ENCODE assay signal across 28 cellular contexts in the genomic region with DNA sequence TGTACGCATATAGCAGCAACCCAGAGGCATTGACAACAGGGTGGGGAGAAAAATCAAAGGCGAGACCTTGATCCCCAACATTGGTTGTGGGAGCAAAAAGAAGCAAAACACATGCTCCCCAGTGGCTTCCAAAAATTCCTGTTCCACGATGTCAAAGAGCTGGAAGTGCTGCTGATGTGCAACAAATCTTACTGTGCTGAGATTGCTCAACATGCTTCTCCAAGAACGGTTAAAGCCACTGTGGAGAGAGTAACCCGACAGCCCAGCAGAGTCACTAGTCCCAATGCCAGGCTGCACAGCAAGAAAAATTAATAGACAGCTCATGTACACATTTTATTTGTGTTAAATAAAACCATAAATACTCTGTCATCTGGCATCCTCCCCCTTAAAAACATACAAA.
DNase-seq lines count a peak whose midpoint lies in the region; ATAC-seq and TF ChIP-seq lines count a peak whose summit lies in the region.
"Had no signal": no experiment of that assay in that cellular context is flagged by ENCODE, and none has a peak within 500 bp of the region (broad histone marks: within the 10 kb centered on the region; RNA-seq: fewer than 3 reads in every experiment).

No MANE protein-coding gene starts in this region.

- H3K27me3 Mint-ChIP-seq in activated CD8-positive, alpha-beta T cell treated with anti-CD3 and anti-CD28 coated beads, Interleukin-2, amount 10 ng/mL, durations not matched to agents 7 days and 5 days (ENCODE audit: low read depth): peaks cover 10% of the 10 kb centered on the region
- H3K27me3 Mint-ChIP-seq in CD4-positive, alpha-beta memory T cell: peaks cover 5 to 9% of the 10 kb centered on the region in 2 donors
- H3K27me3 Mint-ChIP-seq: type B pancreatic cell had no signal

- in situ Hi-C loops in mammary epithelial cell (cut with MboI; ENCODE audit: low sequenced_read_pairs in 2 of 2): no loop called here

- H4K20me1 ChIP-seq in osteoblast (ENCODE audit: insufficient read depth, low read length) (no peaks in the 10 kb centered on the region), mammary epithelial cell (ENCODE audit: insufficient read depth, low read length) (no peaks in the 10 kb centered on the region)

- H3K27ac Mint-ChIP-seq in activated CD8-positive, alpha-beta T cell treated with anti-CD3 and anti-CD28 coated beads, Interleukin-2, amount 10 ng/mL, durations not matched to agents 7 days and 5 days: no peak overlapping the region
- H3K27ac Mint-ChIP-seq in CD4-positive, alpha-beta memory T cell: no peak overlapping the region
- H3K27ac Mint-ChIP-seq: CD4-positive, alpha-beta T cell; endodermal cell; type B pancreatic cell had no signal

- peaks cover 40% of the 10 kb centered on the region for H3K4me1 ChIP-seq in osteoblast (ENCODE audit: insufficient read depth, low read length)
- H3K4me1 ChIP-seq in mammary epithelial cell (ENCODE audit: insufficient read depth, low read length): peaks cover 27% of the 10 kb centered on the region
- no peaks in the 10 kb centered on the region for H3K4me1 ChIP-seq in CD4-positive, alpha-beta memory T cell (ENCODE audit: insufficient read depth, low read length)
- H3K4me1 ChIP-seq: adrenal gland, prostate gland had no signal

- H3K9ac ChIP-seq in mammary epithelial cell (ENCODE audit: insufficient read depth, low read length): no peak overlapping the region

- H3K4me2 ChIP-seq in osteoblast (ENCODE audit: insufficient read depth, low read length) (no peak overlapping the region), mammary epithelial cell (ENCODE audit: insufficient read depth, low read depth, low read length) (no peak overlapping the region)

- H2AFZ ChIP-seq in osteoblast (ENCODE audit: low read length) (no peak overlapping the region), mammary epithelial cell (ENCODE audit: low read depth, low read length) (no peak overlapping the region)

- H3K4me3 Mint-ChIP-seq in activated CD8-positive, alpha-beta T cell treated with anti-CD3 and anti-CD28 coated beads, Interleukin-2, amount 10 ng/mL, durations not matched to agents 7 days and 5 days: no peak overlapping the region
- H3K4me3 Mint-ChIP-seq in CD4-positive, alpha-beta memory T cell: no peak overlapping the region
- H3K4me3 Mint-ChIP-seq: CD4-positive, alpha-beta T cell; endodermal cell; type B pancreatic cell had no signal

- WGBS in mammary epithelial cell (ENCODE audit: low coverage, missing lambda C conversion rate): 83% methylated on average over 5 of the region's 5 CpGs

- BruUV-seq in mammary epithelial cell (replicated peaks; lab: Mats Ljungman, UMichigan): no TSS peak

- H3K27ac ChIP-seq in osteoblast (ENCODE audit: low read depth, low read length) (peak overlapping the region; percentile 74), mammary epithelial cell (ENCODE audit: insufficient read depth, low read depth, low read length) (no peak overlapping the region)
- no peak overlapping the region for H3K27ac ChIP-seq in CD4-positive, alpha-beta memory T cell (ENCODE audit: low read depth, low read length)
- H3K27ac ChIP-seq: adrenal gland, cardiac muscle cell had no signal

- ATAC-seq in activated CD8-positive, alpha-beta T cell treated with anti-CD3 and anti-CD28 coated beads, Interleukin-2, amount 10 ng/mL, durations not matched to agents 7 days and 5 days: no peak
- ATAC-seq: heart right ventricle, left colon had no signal

- H3K36me3 ChIP-seq in osteoblast (ENCODE audit: insufficient read depth, low read length): no peaks in the 10 kb centered on the region
- H3K36me3 ChIP-seq in mammary epithelial cell (ENCODE audit: insufficient read depth, low read length): no peaks in the 10 kb centered on the region
- no peaks in the 10 kb centered on the region for H3K36me3 ChIP-seq in CD4-positive, alpha-beta memory T cell (ENCODE audit: insufficient read depth, low read length)
- H3K36me3 ChIP-seq: adrenal gland, cardiac muscle cell, heart right ventricle, prostate gland had no signal

- H3K79me2 ChIP-seq in osteoblast (ENCODE audit: insufficient read depth, low read length) (no peaks in the 10 kb centered on the region), mammary epithelial cell (ENCODE audit: insufficient read depth, low read length) (no peaks in the 10 kb centered on the region)

- peak; percentile 34 for DNase-seq in EL
- DNase-seq in LHCN-M2 (ENCODE audit: low read depth): peak; percentile 43
- DNase-seq in epithelial cell of esophagus (ENCODE audit: low read depth): peak; percentile 16
- peak; percentile 45 for DNase-seq in osteoblast (ENCODE audit: insufficient read length, low spot score, missing footprints)
- DNase-seq in activated CD8-positive, alpha-beta T cell treated with anti-CD3 and anti-CD28 coated beads, Interleukin-2, amount 10 ng/mL, durations not matched to agents 7 days and 5 days: no peak
- no peak for DNase-seq in mammary epithelial cell
- no peak for DNase-seq in NCI-H1694 treated with DMSO at 0.1 percent for 48 hours (lab: John Stamatoyannopoulos, UW)
- no peak for DNase-seq in CD4-positive, alpha-beta memory T cell
- DNase-seq: activated CD4-positive, alpha-beta T cell treated with anti-CD3 and anti-CD28 coated beads, Interleukin-2, amount 50 U/mL, for 48 hours; activated CD4-positive, CD25-positive, alpha-beta regulatory T cell; activated T-cell treated with anti-CD3 and anti-CD28 coated beads for 4 hours; adrenal gland; CD4-positive, alpha-beta T cell; cortex of kidney; endodermal cell; GF-D8; heart right ventricle; Karpas-422; left colon; mesendoderm; NCI-H1092 treated with DMSO at 0.1 percent for 48 hours; NCI-H2029; NCI-H226; SHP77; T-helper 9 cell had no signal

- H3K9me3 Mint-ChIP-seq in activated CD8-positive, alpha-beta T cell treated with anti-CD3 and anti-CD28 coated beads, Interleukin-2, amount 10 ng/mL, durations not matched to agents 7 days and 5 days (ENCODE audit: insufficient read depth): no peaks in the 10 kb centered on the region
- H3K9me3 Mint-ChIP-seq in CD4-positive, alpha-beta memory T cell: peaks cover 0 to 2% (median 0%) of the 10 kb centered on the region in 8 donors
- H3K9me3 Mint-ChIP-seq: CD4-positive, alpha-beta T cell; type B pancreatic cell had no signal

- H3K27me3 ChIP-seq in osteoblast (ENCODE audit: insufficient read depth, low read length) (no peaks in the 10 kb centered on the region), mammary epithelial cell (ENCODE audit: insufficient read depth, low read length) (no peaks in the 10 kb centered on the region)
- peaks cover 4% of the 10 kb centered on the region for H3K27me3 ChIP-seq in CD4-positive, alpha-beta memory T cell (ENCODE audit: insufficient read depth, low read length)
- H3K27me3 ChIP-seq: adrenal gland, cardiac muscle cell, heart right ventricle had no signal

- no peaks in the 10 kb centered on the region for H3K9me3 ChIP-seq in osteoblast (ENCODE audit: low read depth, low read length)
- H3K9me3 ChIP-seq in mammary epithelial cell (replicated peaks; ENCODE audit: insufficient read depth, low read length): no peaks in the 10 kb centered on the region
- H3K9me3 ChIP-seq in CD4-positive, alpha-beta memory T cell (ENCODE audit: control insufficient read depth in 1 of 2, low read length in 2 of 2): no peaks in the 10 kb centered on the region
- H3K9me3 ChIP-seq: adrenal gland, prostate gland had no signal

- no peak overlapping the region for H3K4me3 ChIP-seq in epithelial cell of esophagus (ENCODE audit: low read length)
- H3K4me3 ChIP-seq in osteoblast (ENCODE audit: insufficient read depth, low read length): no peak overlapping the region
- H3K4me3 ChIP-seq in mammary epithelial cell (replicated peaks in 1 of 3; ENCODE audit: insufficient read depth in 1 of 3, low read depth in 2 of 3, low read length in 3 of 3): no peak overlapping the region
- H3K4me3 ChIP-seq in CD4-positive, alpha-beta memory T cell (ENCODE audit: low read length in 2 of 2): no peak overlapping the region
- H3K4me3 ChIP-seq: adrenal gland, cardiac muscle cell, heart right ventricle, prostate gland had no signal

- POLR2A ChIA-PET in activated CD8-positive, alpha-beta T cell treated with anti-CD3 and anti-CD28 coated beads, Interleukin-2, amount 10 ng/mL, durations not matched to agents 7 days and 5 days (lab: Charles Lee): no interaction called here
- POLR2A ChIA-PET in CD4-positive, alpha-beta memory T cell (lab: Charles Lee; ENCODE audit: partially characterized antibody): no interaction called here

- intact Hi-C loops in mammary epithelial cell (cut with micrococcal nuclease): no loop called here
- intact Hi-C loops in CD4-positive, alpha-beta memory T cell (cut with micrococcal nuclease): no loop called here

- peaks cover 4% of the 10 kb centered on the region for H3K4me1 Mint-ChIP-seq in activated CD8-positive, alpha-beta T cell treated with anti-CD3 and anti-CD28 coated beads, Interleukin-2, amount 10 ng/mL, durations not matched to agents 7 days and 5 days (ENCODE audit: low read depth)
- no peaks in the 10 kb centered on the region for H3K4me1 Mint-ChIP-seq in CD4-positive, alpha-beta memory T cell

- TF ChIP-seq CTCF in epithelial cell of esophagus (IDR thresholded peaks at IDR 0.05; ENCODE audit: insufficient read depth, low read depth, low read length, missing control alignments) (no peak), osteoblast (IDR thresholded peaks at IDR 0.05; ENCODE audit: extremely low read depth, low read depth, low read length) (no peak), mammary epithelial cell (conservative IDR thresholded peaks at IDR 0.05 in 1 of 2, IDR thresholded peaks at IDR 0.05 in 1 of 2; ENCODE audit: extremely low read depth in 1 of 2, insufficient read depth in 1 of 2, low read depth in 1 of 2, low read length in 2 of 2) (no peak)

- CTCF ChIA-PET in activated CD8-positive, alpha-beta T cell treated with anti-CD3 and anti-CD28 coated beads, Interleukin-2, amount 10 ng/mL, durations not matched to agents 7 days and 5 days (lab: Charles Lee): no interaction called here
- CTCF ChIA-PET in mammary epithelial cell (lab: Charles Lee; ENCODE audit: low non-redundant PET): no interaction called here
- CTCF ChIA-PET in CD4-positive, alpha-beta memory T cell (lab: Charles Lee; ENCODE audit: partially characterized antibody): interaction anchor here (1.2 kb wide), 1 partner anchor 22 kb away, joined by 3 read pairs; no protein-coding TSS in a partner anchor

- dilution Hi-C loops in mammary epithelial cell (cut with HindIII; ENCODE audit: low sequenced_read_pairs): no loop called here

- H3K36me3 Mint-ChIP-seq in activated CD8-positive, alpha-beta T cell treated with anti-CD3 and anti-CD28 coated beads, Interleukin-2, amount 10 ng/mL, durations not matched to agents 7 days and 5 days (ENCODE audit: low read depth): no peaks in the 10 kb centered on the region
- H3K36me3 Mint-ChIP-seq in CD4-positive, alpha-beta memory T cell: no peaks in the 10 kb centered on the region
- H3K36me3 Mint-ChIP-seq: type B pancreatic cell had no signal

Comparison
In these comparisons a context has a peak if more than half of its experiments do, and no peak if none do; other contexts are left out.
1. DNase-seq: peak in EL (single experiment), LHCN-M2 (single experiment), epithelial cell of esophagus (single experiment) and osteoblast (single experiment); none in activated CD8-positive, alpha-beta T cell treated with anti-CD3 and anti-CD28 coated beads, Interleukin-2, amount 10 ng/mL, durations not matched to agents 7 days and 5 days (single experiment), mammary epithelial cell (single experiment), NCI-H1694 treated with DMSO at 0.1 percent for 48 hours (single experiment) and CD4-positive, alpha-beta memory T cell (0 of 5).